ENCODE assay signal across 20 cellular contexts in the genomic region with DNA sequence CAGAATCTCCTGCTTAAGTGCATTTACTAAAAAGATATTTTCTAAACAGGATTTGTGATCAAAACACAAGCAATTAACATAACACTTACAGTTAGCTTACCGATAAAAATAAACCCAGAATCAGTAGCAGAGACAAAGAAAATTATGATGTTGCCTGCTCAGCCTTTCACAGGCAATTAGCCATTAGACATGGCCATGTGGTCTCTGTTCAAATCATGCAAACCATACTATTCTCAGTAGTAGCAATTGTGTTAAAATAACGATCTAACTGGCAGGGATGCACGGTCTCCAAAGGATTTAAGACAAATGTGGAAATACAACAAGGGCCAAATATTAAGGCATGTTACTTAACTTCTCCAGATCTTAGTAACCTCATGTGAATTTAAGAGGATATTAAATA. TPM values are rescaled to one million over a fixed set of nuclear protein-coding genes. Genes with fewer than 3 reads are reported as not detected.
DNase-seq lines count a peak whose midpoint lies in the region; ATAC-seq lines count a peak whose summit lies in the region.
"Had no signal": no experiment of that assay in that cellular context is flagged by ENCODE, and none has a peak within 500 bp of the region (broad histone marks: within the 10 kb centered on the region; RNA-seq: fewer than 3 reads in every experiment).

No MANE protein-coding gene starts in this region.

- peaks cover 49% of the 10 kb centered on the region for H3K4me1 Mint-ChIP-seq in activated naive CD8-positive, alpha-beta T cell (ENCODE audit: low read depth)
- H3K4me1 Mint-ChIP-seq in activated naive CD8-positive, alpha-beta T cell treated with anti-CD3 and anti-CD28 coated beads for 36 hours: peaks cover 40% of the 10 kb centered on the region
- H3K4me1 Mint-ChIP-seq in stimulated activated naive B cell treated with anti-CD40 and anti-IgM and Interleukin-4, amounts not matched to agents 10 μg/mL and 1 μg/mL and 100 μg/mL, for 72 hours: peaks cover 24 to 60% of the 10 kb centered on the region in 2 donors

- no peak overlapping the region for H3K4me3 Mint-ChIP-seq in activated naive CD8-positive, alpha-beta T cell
- no peak overlapping the region for H3K4me3 Mint-ChIP-seq in activated naive CD8-positive, alpha-beta T cell treated with anti-CD3 and anti-CD28 coated beads for 36 hours
- H3K4me3 Mint-ChIP-seq in stimulated activated naive B cell treated with anti-CD40 and anti-IgM and Interleukin-4, amounts not matched to agents 10 μg/mL and 1 μg/mL and 100 μg/mL, for 72 hours: no peak overlapping the region

- H3K27me3 Mint-ChIP-seq in activated naive CD8-positive, alpha-beta T cell: no peaks in the 10 kb centered on the region
- H3K27me3 Mint-ChIP-seq in activated naive CD8-positive, alpha-beta T cell treated with anti-CD3 and anti-CD28 coated beads for 36 hours: no peaks in the 10 kb centered on the region
- H3K27me3 Mint-ChIP-seq in stimulated activated naive B cell treated with anti-CD40 and anti-IgM and Interleukin-4, amounts not matched to agents 10 μg/mL and 1 μg/mL and 100 μg/mL, for 72 hours: no peaks in the 10 kb centered on the region
- H3K27me3 Mint-ChIP-seq: CD4-positive, alpha-beta memory T cell had no signal

- no peak for DNase-seq in activated naive CD8-positive, alpha-beta T cell treated with anti-CD3 and anti-CD28 coated beads for 36 hours
- DNase-seq in NCI-H69 (lab: John Stamatoyannopoulos, UW): peak; percentile 45
- peak; percentile 20 for DNase-seq in fibroblast of gingiva (ENCODE audit: low read depth)
- DNase-seq in stimulated activated naive B cell treated with anti-CD40 and anti-IgM and Interleukin-4, amounts not matched to agents 10 μg/mL and 1 μg/mL and 100 μg/mL, for 72 hours: no peak
- no peak for DNase-seq in OCI-M2 (lab: John Stamatoyannopoulos, UW; ENCODE audit: unreplicated experiment)
- DNase-seq in NCI-H187 (lab: John Stamatoyannopoulos, UW): no peak
- DNase-seq: activated CD4-positive, alpha-beta T cell treated with anti-CD3 and anti-CD28 coated beads, Interleukin-2, amount 50 U/mL, for 48 hours; activated naive CD4-positive, alpha-beta T cell treated with Interleukin-2 at 50 U/mL for 16 hours; aorta; CD4-positive, alpha-beta memory T cell; cerebellar nuclear complex; H7; kidney glomerular epithelial cell; NCI-H1092 treated with DMSO at 0.1 percent for 48 hours; NCI-H526; right lobe of liver; SHP77; testis had no signal

- H3K9me3 Mint-ChIP-seq in activated naive CD8-positive, alpha-beta T cell (ENCODE audit: low read depth): no peaks in the 10 kb centered on the region
- no peaks in the 10 kb centered on the region for H3K9me3 Mint-ChIP-seq in activated naive CD8-positive, alpha-beta T cell treated with anti-CD3 and anti-CD28 coated beads for 36 hours
- H3K9me3 Mint-ChIP-seq in stimulated activated naive B cell treated with anti-CD40 and anti-IgM and Interleukin-4, amounts not matched to agents 10 μg/mL and 1 μg/mL and 100 μg/mL, for 72 hours: no peaks in the 10 kb centered on the region
- H3K9me3 Mint-ChIP-seq: CD4-positive, alpha-beta memory T cell had no signal

- ATAC-seq in stimulated activated naive B cell treated with anti-CD40 and anti-IgM and Interleukin-4, amounts not matched to agents 10 μg/mL and 1 μg/mL and 100 μg/mL, for 72 hours (replicated peaks): no peak
- no peak for ATAC-seq in HG03280 (IDR thresholded peaks at IDR 0.05; ENCODE audit: unreplicated experiment)
- ATAC-seq: right lobe of liver had no signal

- H3K27ac Mint-ChIP-seq in activated naive CD8-positive, alpha-beta T cell: peak overlapping the region; percentile 10
- H3K27ac Mint-ChIP-seq in activated naive CD8-positive, alpha-beta T cell treated with anti-CD3 and anti-CD28 coated beads for 36 hours: no peak overlapping the region
- peak overlapping the region; percentile 67 for H3K27ac Mint-ChIP-seq in stimulated activated naive B cell treated with anti-CD40 and anti-IgM and Interleukin-4, amounts not matched to agents 10 μg/mL and 1 μg/mL and 100 μg/mL, for 72 hours

- H3K36me3 Mint-ChIP-seq in activated naive CD8-positive, alpha-beta T cell: peaks cover 4% of the 10 kb centered on the region
- peaks cover 27% of the 10 kb centered on the region for H3K36me3 Mint-ChIP-seq in activated naive CD8-positive, alpha-beta T cell treated with anti-CD3 and anti-CD28 coated beads for 36 hours
- H3K36me3 Mint-ChIP-seq in stimulated activated naive B cell treated with anti-CD40 and anti-IgM and Interleukin-4, amounts not matched to agents 10 μg/mL and 1 μg/mL and 100 μg/mL, for 72 hours: peaks cover 18 to 34% of the 10 kb centered on the region in 2 donors

RNA-seq across cellular contexts. Expression of a gene that starts 59.6 kb away (rescaled TPM):
- 100 to 1,000 TPM; 116 to 118 TPM for total RNA-seq in activated naive CD8-positive, alpha-beta T cell treated with anti-CD3 and anti-CD28 coated beads for 36 hours

Comparison
In these comparisons a context has a peak if more than half of its experiments do, and no peak if none do; other contexts are left out.
1. DNase-seq: peak in NCI-H69 (single experiment) and fibroblast of gingiva (single experiment); none in activated naive CD8-positive, alpha-beta T cell treated with anti-CD3 and anti-CD28 coated beads for 36 hours (single experiment), stimulated activated naive B cell treated with anti-CD40 and anti-IgM and Interleukin-4, amounts not matched to agents 10 μg/mL and 1 μg/mL and 100 μg/mL, for 72 hours (single experiment), OCI-M2 (single experiment) and NCI-H187 (0 of 2).